ENCODE assay signal across 16 cellular contexts in genomic region chr19:38837304-38837626, GRCh38. TPM values are rescaled to one million over a fixed set of nuclear protein-coding genes. Genes with fewer than 3 reads are reported as not detected.
A peak's percentile ranks its signal among the peaks of the same experiment; 100 is the strongest.
DNase-seq lines count a peak whose midpoint lies in the region; ATAC-seq and TF ChIP-seq lines count a peak whose summit lies in the region.
"Had no signal": no experiment of that assay in that cellular context is flagged by ENCODE, and none has a peak within 500 bp of the region (broad histone marks: within the 10 kb centered on the region; RNA-seq: fewer than 3 reads in every experiment).

No MANE protein-coding gene starts in this region.

- H3K4me3 Mint-ChIP-seq in activated naive CD4-positive, alpha-beta T cell treated with anti-CD3 and anti-CD28 coated beads, Interleukin-2, amount 10 ng/mL, durations not matched to agents 7 days and 5 days: no peak overlapping the region
- H3K4me3 Mint-ChIP-seq in activated naive CD8-positive, alpha-beta T cell treated with anti-CD3 and anti-CD28 coated beads for 36 hours: no peak overlapping the region
- H3K4me3 Mint-ChIP-seq: activated naive CD8-positive, alpha-beta T cell treated with anti-CD3 and anti-CD28 coated beads, Interleukin-2, amount 10 ng/mL, durations not matched to agents 7 days and 5 days had no signal

- H3K27ac Mint-ChIP-seq in activated naive CD4-positive, alpha-beta T cell treated with anti-CD3 and anti-CD28 coated beads, Interleukin-2, amount 50 U/mL, for 72 hours: peak overlapping the region; percentile 55 to 64
- no peak overlapping the region for H3K27ac Mint-ChIP-seq in activated naive CD4-positive, alpha-beta T cell treated with anti-CD3 and anti-CD28 coated beads, Interleukin-2, amount 10 ng/mL, durations not matched to agents 7 days and 5 days
- H3K27ac Mint-ChIP-seq in activated naive CD8-positive, alpha-beta T cell treated with anti-CD3 and anti-CD28 coated beads for 36 hours: peak overlapping the region; percentile 29
- H3K27ac Mint-ChIP-seq: activated naive CD8-positive, alpha-beta T cell treated with anti-CD3 and anti-CD28 coated beads, Interleukin-2, amount 10 ng/mL, durations not matched to agents 7 days and 5 days had no signal

- no peak overlapping the region for H3K14ac ChIP-seq in mesenchymal stem cell (ENCODE audit: low read length in 2 of 2)

- H3K36me3 ChIP-seq in mesenchymal stem cell (ENCODE audit: control insufficient read depth in 1 of 2, insufficient read depth in 2 of 2, low read depth in 1 of 2, low read length in 2 of 2) (peaks cover 69 to 72% of the 10 kb centered on the region in 2 experiments), upper lobe of left lung (peaks cover 60 to 72% (median 67%) of the 10 kb centered on the region in 4 donors)

- no peak overlapping the region for H3K4ac ChIP-seq in mesenchymal stem cell (ENCODE audit: low read depth in 1 of 2, low read length in 2 of 2)

- no peak overlapping the region for H2BK5ac ChIP-seq in mesenchymal stem cell (ENCODE audit: low read depth, low read length, poor library complexity, severe bottlenecking)

- no peak for ATAC-seq in activated naive CD4-positive, alpha-beta T cell treated with anti-CD3 and anti-CD28 coated beads, Interleukin-2, amount 50 U/mL, for 72 hours
- no peak for ATAC-seq in upper lobe of left lung (ENCODE audit: low FRiP score in 2 of 2)

- DNase-seq in activated naive CD4-positive, alpha-beta T cell treated with anti-CD3 and anti-CD28 coated beads, Interleukin-2, amount 50 U/mL, for 72 hours (ENCODE audit: low spot score in 2 of 2): no peak
- DNase-seq in activated naive CD4-positive, alpha-beta T cell treated with anti-CD3 and anti-CD28 coated beads, Interleukin-2, amount 10 ng/mL, durations not matched to agents 7 days and 5 days: no peak
- no peak for DNase-seq in activated naive CD8-positive, alpha-beta T cell treated with anti-CD3 and anti-CD28 coated beads for 36 hours
- DNase-seq in mesenchymal stem cell (no peak), upper lobe of left lung (no peak), cerebellar nuclear complex (lab: John Stamatoyannopoulos, UW) (no peak), NCI-H446 (lab: John Stamatoyannopoulos, UW) (no peak), Kasumi-1 (lab: John Stamatoyannopoulos, UW) (no peak)
- DNase-seq: activated CD8-positive, alpha-beta memory T cell treated with anti-CD3 and anti-CD28 coated beads for 24 hours; activated naive CD8-positive, alpha-beta T cell treated with anti-CD3 and anti-CD28 coated beads, Interleukin-2, amount 10 ng/mL, durations not matched to agents 7 days and 5 days; HCEC 1CT; NCI-H1105; NCI-H510A; nucleus accumbens had no signal

- H3K9me3 ChIP-seq in mesenchymal stem cell (ENCODE audit: control insufficient read depth, low read length) (no peaks in the 10 kb centered on the region), upper lobe of left lung (no peaks in the 10 kb centered on the region)
- H3K9me3 ChIP-seq: esophagus muscularis mucosa had no signal

- H2BK120ac ChIP-seq in mesenchymal stem cell (ENCODE audit: low read depth, low read length): no peak overlapping the region

- TF ChIP-seq EP300 in upper lobe of left lung (IDR thresholded peaks at IDR 0.05): no peak

- peak overlapping the region; percentile 7 for H4K8ac ChIP-seq in mesenchymal stem cell (ENCODE audit: low read length)

- H2AFZ ChIP-seq in mesenchymal stem cell (ENCODE audit: low read depth, low read length): no peak overlapping the region

- peaks cover 36 to 42% of the 10 kb centered on the region in 2 donors for H3K36me3 Mint-ChIP-seq in activated naive CD4-positive, alpha-beta T cell treated with anti-CD3 and anti-CD28 coated beads, Interleukin-2, amount 50 U/mL, for 72 hours
- H3K36me3 Mint-ChIP-seq in activated naive CD4-positive, alpha-beta T cell treated with anti-CD3 and anti-CD28 coated beads, Interleukin-2, amount 10 ng/mL, durations not matched to agents 7 days and 5 days: peaks cover 64% of the 10 kb centered on the region
- H3K36me3 Mint-ChIP-seq in activated naive CD8-positive, alpha-beta T cell treated with anti-CD3 and anti-CD28 coated beads for 36 hours: peaks cover 50% of the 10 kb centered on the region

- peak overlapping the region; percentile 13 for H3K27ac ChIP-seq in mesenchymal stem cell (ENCODE audit: low read length, poor library complexity, severe bottlenecking)
- peak overlapping the region in 3 of 4 donors; percentile 1 to 61 (median 52) for H3K27ac ChIP-seq in upper lobe of left lung

- H3K23ac ChIP-seq in mesenchymal stem cell (ENCODE audit: low read length in 2 of 2): no peak overlapping the region

- no peak overlapping the region for H3K9ac ChIP-seq in mesenchymal stem cell (ENCODE audit: low read length)

- no peaks in the 10 kb centered on the region for H3K27me3 ChIP-seq in mesenchymal stem cell (ENCODE audit: control insufficient read depth in 1 of 2, insufficient read depth in 1 of 2, low read length in 2 of 2)
- H3K27me3 ChIP-seq in upper lobe of left lung: no peaks in the 10 kb centered on the region
- H3K27me3 ChIP-seq: esophagus muscularis mucosa had no signal

- H3K27me3 Mint-ChIP-seq in activated naive CD4-positive, alpha-beta T cell treated with anti-CD3 and anti-CD28 coated beads, Interleukin-2, amount 10 ng/mL, durations not matched to agents 7 days and 5 days: peaks cover 4% of the 10 kb centered on the region
- no peaks in the 10 kb centered on the region for H3K27me3 Mint-ChIP-seq in activated naive CD8-positive, alpha-beta T cell treated with anti-CD3 and anti-CD28 coated beads for 36 hours
- H3K27me3 Mint-ChIP-seq: activated naive CD8-positive, alpha-beta T cell treated with anti-CD3 and anti-CD28 coated beads, Interleukin-2, amount 10 ng/mL, durations not matched to agents 7 days and 5 days had no signal

- no peak overlapping the region for H2AK5ac ChIP-seq in mesenchymal stem cell (ENCODE audit: low read length, severe bottlenecking)

- no peak overlapping the region for H4K91ac ChIP-seq in mesenchymal stem cell (ENCODE audit: low read length)

- H2BK12ac ChIP-seq in mesenchymal stem cell (ENCODE audit: low read length in 2 of 2): no peak overlapping the region

- H3K4me3 ChIP-seq in mesenchymal stem cell (ENCODE audit: insufficient read depth in 1 of 2, low read depth in 1 of 2, low read length in 2 of 2) (no peak overlapping the region), upper lobe of left lung (no peak overlapping the region)
- H3K4me3 ChIP-seq: esophagus muscularis mucosa had no signal

- peaks cover 38% of the 10 kb centered on the region for H3K4me1 Mint-ChIP-seq in activated naive CD4-positive, alpha-beta T cell treated with anti-CD3 and anti-CD28 coated beads, Interleukin-2, amount 10 ng/mL, durations not matched to agents 7 days and 5 days
- peaks cover 44% of the 10 kb centered on the region for H3K4me1 Mint-ChIP-seq in activated naive CD8-positive, alpha-beta T cell treated with anti-CD3 and anti-CD28 coated beads for 36 hours

- H3K4me2 ChIP-seq in mesenchymal stem cell (ENCODE audit: low read length, poor library complexity, severe bottlenecking): no peak overlapping the region

- no peaks in the 10 kb centered on the region for H3K9me3 Mint-ChIP-seq in activated naive CD4-positive, alpha-beta T cell treated with anti-CD3 and anti-CD28 coated beads, Interleukin-2, amount 50 U/mL, for 72 hours
- no peaks in the 10 kb centered on the region for H3K9me3 Mint-ChIP-seq in activated naive CD4-positive, alpha-beta T cell treated with anti-CD3 and anti-CD28 coated beads, Interleukin-2, amount 10 ng/mL, durations not matched to agents 7 days and 5 days
- H3K9me3 Mint-ChIP-seq in activated naive CD8-positive, alpha-beta T cell treated with anti-CD3 and anti-CD28 coated beads for 36 hours: no peaks in the 10 kb centered on the region
- H3K9me3 Mint-ChIP-seq: activated naive CD8-positive, alpha-beta T cell treated with anti-CD3 and anti-CD28 coated beads, Interleukin-2, amount 10 ng/mL, durations not matched to agents 7 days and 5 days had no signal

- no peak for TF ChIP-seq CTCF in upper lobe of left lung (IDR thresholded peaks at IDR 0.05)

- no peak overlapping the region for H3K18ac ChIP-seq in mesenchymal stem cell (ENCODE audit: low read depth in 1 of 2, low read length in 2 of 2)

- 98% methylated on average over 3 of the region's 3 CpGs for WGBS in mesenchymal stem cell
- 78 to 88% methylated on average over 2 to 3 of the region's 3 CpGs for WGBS in upper lobe of left lung, 2 donors

- H3K4me1 ChIP-seq in mesenchymal stem cell (ENCODE audit: control insufficient read depth, insufficient read depth, low read depth, low read length): peaks cover 14% of the 10 kb centered on the region
- H3K4me1 ChIP-seq in upper lobe of left lung: peaks cover 15 to 45% (median 20%) of the 10 kb centered on the region in 4 donors

- CTCF ChIA-PET in activated naive CD4-positive, alpha-beta T cell treated with anti-CD3 and anti-CD28 coated beads, Interleukin-2, amount 10 ng/mL, durations not matched to agents 7 days and 5 days (lab: Charles Lee): interaction anchor here (0.9 kb wide), 1 partner anchor 19 kb away, joined by 3 read pairs; no protein-coding TSS in a partner anchor

- no peak for TF ChIP-seq POLR2A in upper lobe of left lung (IDR thresholded peaks at IDR 0.05)

- no peak overlapping the region for H2BK15ac ChIP-seq in mesenchymal stem cell (ENCODE audit: low read depth, poor library complexity, severe bottlenecking)

- H3K79me1 ChIP-seq in mesenchymal stem cell (replicated peaks; ENCODE audit: low read length, poor library complexity, severe bottlenecking): peaks cover 13% of the 10 kb centered on the region

RNA-seq across cellular contexts. Expression of gene ECH1, which starts 5.7 kb away (rescaled TPM):
- 100 to 1,000 TPM; 129 to 170 TPM for total RNA-seq in activated naive CD4-positive, alpha-beta T cell treated with anti-CD3 and anti-CD28 coated beads, Interleukin-2, amount 50 U/mL, for 72 hours
- total RNA-seq in activated naive CD8-positive, alpha-beta T cell treated with anti-CD3 and anti-CD28 coated beads for 36 hours: 100 to 1,000 TPM; 103 to 107 TPM
- polyA plus RNA-seq in mesenchymal stem cell (2013, experiment 1 of 2): 137 TPM
- 137 TPM for polyA plus RNA-seq in mesenchymal stem cell (2013, experiment 2 of 2)
- total RNA-seq in upper lobe of left lung: 100 to 1,000 TPM; 104 to 225 (median 189) TPM

RNA-seq across cellular contexts. Expression of gene HNRNPL, which starts 12.5 kb away (rescaled TPM):
- 100 to 1,000 TPM; 658 to 720 TPM for total RNA-seq in activated naive CD4-positive, alpha-beta T cell treated with anti-CD3 and anti-CD28 coated beads, Interleukin-2, amount 50 U/mL, for 72 hours
- 100 to 1,000 TPM; 723 to 728 TPM for total RNA-seq in activated naive CD8-positive, alpha-beta T cell treated with anti-CD3 and anti-CD28 coated beads for 36 hours
- polyA plus RNA-seq in mesenchymal stem cell (2013, experiment 1 of 2): 177 TPM
- polyA plus RNA-seq in mesenchymal stem cell (2013, experiment 2 of 2): 181 TPM
- 100 to 1,000 TPM; 156 to 274 (median 178) TPM for total RNA-seq in upper lobe of left lung

RNA-seq across cellular contexts. Expression of gene LGALS4, which starts 24.5 kb away (rescaled TPM):
- total RNA-seq in activated naive CD4-positive, alpha-beta T cell treated with anti-CD3 and anti-CD28 coated beads, Interleukin-2, amount 50 U/mL, for 72 hours: under 1 TPM; 0.59 to 0.66 TPM
- total RNA-seq in activated naive CD8-positive, alpha-beta T cell treated with anti-CD3 and anti-CD28 coated beads for 36 hours: under 1 TPM; 0.33 to 0.56 TPM
- 0.11 TPM for polyA plus RNA-seq in mesenchymal stem cell (2013, experiment 1 of 2)
- polyA plus RNA-seq in mesenchymal stem cell (2013, experiment 2 of 2): 0.15 TPM
- 10 to 100 TPM in 1 of 6 donors, 1 to 10 TPM in 5; 3.1 to 12.3 (median 5.0) TPM for total RNA-seq in upper lobe of left lung

RNA-seq across cellular contexts. Expression of gene RINL, which starts 40.8 kb away (rescaled TPM):
- total RNA-seq in activated naive CD4-positive, alpha-beta T cell treated with anti-CD3 and anti-CD28 coated beads, Interleukin-2, amount 50 U/mL, for 72 hours: 100 to 1,000 TPM; 105 to 137 TPM
- total RNA-seq in activated naive CD8-positive, alpha-beta T cell treated with anti-CD3 and anti-CD28 coated beads for 36 hours: 10 to 100 TPM; 74.0 to 75.0 TPM
- 1.1 TPM for polyA plus RNA-seq in mesenchymal stem cell (2013, experiment 1 of 2)
- polyA plus RNA-seq in mesenchymal stem cell (2013, experiment 2 of 2): 1.6 TPM
- 10 to 100 TPM in 5 of 6 donors, 1 to 10 TPM in 1; 8.7 to 23.1 (median 13.2) TPM for total RNA-seq in upper lobe of left lung

RNA-seq across cellular contexts. Expression of gene LGALS7B, which starts 48.3 kb away (rescaled TPM):
- not detected for total RNA-seq in activated naive CD4-positive, alpha-beta T cell treated with anti-CD3 and anti-CD28 coated beads, Interleukin-2, amount 50 U/mL, for 72 hours
- not detected for total RNA-seq in activated naive CD8-positive, alpha-beta T cell treated with anti-CD3 and anti-CD28 coated beads for 36 hours
- polyA plus RNA-seq in mesenchymal stem cell (2013, experiment 1 of 2): not detected
- not detected for polyA plus RNA-seq in mesenchymal stem cell (2013, experiment 2 of 2)
- 10 to 100 TPM in 1 of 6 donors, not detected in 5; 12.4 TPM for total RNA-seq in upper lobe of left lung
- total RNA-seq: activated naive CD8-positive, alpha-beta T cell treated with anti-CD3 and anti-CD28 coated beads, Interleukin-2, amount 10 ng/mL, durations not matched to agents 7 days and 5 days; esophagus muscularis mucosa; T-helper 2 cell treated with Interferon-gamma antibody and Interleukin-4, amounts not matched to agents 100 ng/mL and 5 ng/mL, for 36 hours had no signal
